In genomic region chr16:24906199-24906808, GRCh38 we compare ENCODE assay signal across 1 cellular context.
TF ChIP-seq lines count a peak whose summit lies in the region.

No MANE protein-coding gene starts in this region.

TF ChIP-seq in WTC11, 78 proteins besides CTCF, POLR2A, EP300 and RAD21 (continued from another document):
- TF ChIP-seq OVOL2 (CRISPR knock-in tag; IDR thresholded peaks at IDR 0.05; ENCODE audit: borderline replicate concordance) (no peak), JUN (CRISPR knock-in tag; IDR thresholded peaks at IDR 0.05) (no peak), MAX (CRISPR knock-in tag; IDR thresholded peaks at IDR 0.05) (no peak), ERG (CRISPR knock-in tag; IDR thresholded peaks at IDR 0.05) (no peak), ETV6 (CRISPR knock-in tag; IDR thresholded peaks at IDR 0.05) (no peak), FOXJ3 (CRISPR knock-in tag; IDR thresholded peaks at IDR 0.05; ENCODE audit: borderline replicate concordance) (no peak)
